In the genomic region with DNA sequence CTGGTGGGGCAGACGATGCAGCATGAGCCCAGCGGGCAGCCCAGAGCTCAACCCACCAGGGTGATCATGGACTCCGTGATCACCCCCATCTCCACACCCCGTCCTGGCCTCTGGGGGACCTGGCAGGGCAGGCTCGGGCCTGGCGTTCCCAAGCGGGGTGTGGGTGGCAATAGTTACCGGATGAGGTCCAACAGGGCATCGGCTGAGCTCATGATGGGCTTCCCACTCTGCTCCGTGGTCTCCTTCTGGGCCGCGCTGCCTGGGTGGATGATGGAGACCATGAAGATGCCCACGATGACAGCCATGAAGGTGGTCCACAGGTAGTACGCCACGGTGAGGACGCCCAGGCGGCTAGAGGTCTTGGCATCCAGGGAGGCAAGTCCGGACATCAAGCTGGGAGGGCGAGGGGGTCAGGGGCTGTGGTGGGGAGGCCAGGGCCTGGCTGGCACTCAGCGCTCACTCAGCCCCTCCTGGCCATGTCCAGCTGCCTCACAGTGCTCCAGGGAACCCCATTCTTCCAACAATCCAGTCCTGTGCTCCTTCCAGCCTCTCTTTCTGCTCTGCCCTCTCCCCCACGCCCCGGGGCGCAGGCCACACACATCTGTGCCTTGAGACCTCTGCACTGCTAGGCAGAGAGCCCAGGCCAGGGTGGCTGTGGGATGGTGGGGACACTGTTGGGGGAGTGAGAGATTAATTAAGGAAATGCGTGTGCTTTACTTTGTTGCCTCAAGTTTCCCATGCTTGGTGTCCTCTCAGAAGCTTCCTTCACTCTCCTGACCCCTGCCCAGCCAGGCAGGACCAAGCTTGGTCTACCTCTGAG, we compare ENCODE assay signal across 2 cellular contexts.
TF ChIP-seq lines count a peak whose summit lies in the region.

No MANE protein-coding gene starts in this region.

TF ChIP-seq in HepG2, 621 proteins besides CTCF, POLR2A, EP300 and RAD21:
- no peak for TF ChIP-seq SATB2 (CRISPR knock-in tag; IDR thresholded peaks at IDR 0.05)
- TF ChIP-seq HNRNPL (IDR thresholded peaks at IDR 0.05; ENCODE audit: low read depth, low read length): peak; percentile 20; the same call in 1 of the 2 replicates
- TF ChIP-seq, protein P1, sequence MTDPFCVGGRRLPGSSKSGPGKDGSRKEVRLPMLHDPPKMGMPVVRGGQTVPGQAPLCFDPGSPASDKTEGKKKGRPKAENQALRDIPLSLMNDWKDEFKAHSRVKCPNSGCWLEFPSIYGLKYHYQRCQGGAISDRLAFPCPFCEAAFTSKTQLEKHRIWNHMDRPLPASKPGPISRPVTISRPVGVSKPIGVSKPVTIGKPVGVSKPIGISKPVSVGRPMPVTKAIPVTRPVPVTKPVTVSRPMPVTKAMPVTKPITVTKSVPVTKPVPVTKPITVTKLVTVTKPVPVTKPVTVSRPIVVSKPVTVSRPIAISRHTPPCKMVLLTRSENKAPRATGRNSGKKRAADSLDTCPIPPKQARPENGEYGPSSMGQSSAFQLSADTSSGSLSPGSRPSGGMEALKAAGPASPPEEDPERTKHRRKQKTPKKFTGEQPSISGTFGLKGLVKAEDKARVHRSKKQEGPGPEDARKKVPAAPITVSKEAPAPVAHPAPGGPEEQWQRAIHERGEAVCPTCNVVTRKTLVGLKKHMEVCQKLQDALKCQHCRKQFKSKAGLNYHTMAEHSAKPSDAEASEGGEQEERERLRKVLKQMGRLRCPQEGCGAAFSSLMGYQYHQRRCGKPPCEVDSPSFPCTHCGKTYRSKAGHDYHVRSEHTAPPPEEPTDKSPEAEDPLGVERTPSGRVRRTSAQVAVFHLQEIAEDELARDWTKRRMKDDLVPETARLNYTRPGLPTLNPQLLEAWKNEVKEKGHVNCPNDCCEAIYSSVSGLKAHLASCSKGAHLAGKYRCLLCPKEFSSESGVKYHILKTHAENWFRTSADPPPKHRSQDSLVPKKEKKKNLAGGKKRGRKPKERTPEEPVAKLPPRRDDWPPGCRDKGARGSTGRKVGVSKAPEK (CRISPR knock-in tag; IDR thresholded peaks at IDR 0.05; ENCODE audit: borderline replicate concordance): no peak
- 0 out of 2 replicates have a peak, but pooled peaks have one; percentile 32 for TF ChIP-seq PCBP1 (IDR thresholded peaks at IDR 0.05; ENCODE audit: borderline replicate concordance, low read depth, low read length)
- 0 out of 2 replicates have a peak, but pooled peaks have one; percentile 12 for TF ChIP-seq ZSCAN21 (CRISPR knock-in tag; IDR thresholded peaks at IDR 0.05; ENCODE audit: borderline replicate concordance)

TF ChIP-seq in H1, 55 proteins besides CTCF, POLR2A, EP300 and RAD21:
- TF ChIP-seq TEAD4 (IDR thresholded peaks at IDR 0.05; ENCODE audit: low read depth, low read length): no peak
TF ChIP-seq in H1: peak in this region for 0.
